Comparison of ENCODE assay signal across 1 cellular context in genomic region chr19:39146686-39147450, GRCh38.
TF ChIP-seq lines count a peak whose summit lies in the region.

No MANE protein-coding gene starts in this region.

TF ChIP-seq in HepG2, 621 proteins besides CTCF, POLR2A, EP300 and RAD21:
- no peak for TF ChIP-seq ZMYM3 (CRISPR knock-in tag; IDR thresholded peaks at IDR 0.05)
- peak; percentile 61 for TF ChIP-seq HNRNPK (IDR thresholded peaks at IDR 0.05; ENCODE audit: low read depth, low read length, poor library complexity, severe bottlenecking)
- TF ChIP-seq TRIM24 (CRISPR knock-in tag; IDR thresholded peaks at IDR 0.05): no peak
- TF ChIP-seq ZNF75D (CRISPR knock-in tag; IDR thresholded peaks at IDR 0.05; ENCODE audit: borderline replicate concordance): no peak
- no peak for TF ChIP-seq HOMEZ (CRISPR knock-in tag; IDR thresholded peaks at IDR 0.05; ENCODE audit: low read depth)
- no peak for TF ChIP-seq ZNF850 (CRISPR knock-in tag; conservative IDR thresholded peaks at IDR 0.05)
- no peak for TF ChIP-seq ERF (CRISPR knock-in tag; IDR thresholded peaks at IDR 0.05)
